Comparison of ENCODE assay signal across 1 cellular context in genomic region chr22:20979940-20980453, GRCh38.
A peak's percentile ranks its signal among the peaks of the same experiment; 100 is the strongest.
TF ChIP-seq lines count a peak whose summit lies in the region.

No MANE protein-coding gene starts in this region.

TF ChIP-seq in K562, 482 proteins besides CTCF, POLR2A, EP300 and RAD21 (continues in another document):
- TF ChIP-seq TSC22D4 (tag; IDR thresholded peaks at IDR 0.05), result peak; percentile 57; the same call in 1 of the 2 replicates
- no peak for TF ChIP-seq ESRRB (CRISPR knock-in tag; IDR thresholded peaks at IDR 0.05; ENCODE audit: borderline replicate concordance)
- TF ChIP-seq ZNF318 (IDR thresholded peaks at IDR 0.05; ENCODE audit: borderline replicate concordance in 1 of 2, low read depth in 1 of 2), result no peak
- TF ChIP-seq NFIC (IDR thresholded peaks at IDR 0.05), result no peak
- no peak for TF ChIP-seq TCF7L2 (IDR thresholded peaks at IDR 0.05; ENCODE audit: low read depth, low read length)
- TF ChIP-seq FIP1L1 (IDR thresholded peaks at IDR 0.05; ENCODE audit: low read depth, low read length, poor library complexity, severe bottlenecking), result no peak
- TF ChIP-seq TFAM (CRISPR knock-in tag; conservative IDR thresholded peaks at IDR 0.05), result no peak
- TF ChIP-seq L3MBTL2 (IDR thresholded peaks at IDR 0.05), result no peak
- no peak for TF ChIP-seq SNAPC5 (CRISPR knock-in tag; IDR thresholded peaks at IDR 0.05)
- no peak for TF ChIP-seq CXXC5 (CRISPR knock-in tag; IDR thresholded peaks at IDR 0.05)
- TF ChIP-seq RBFOX2 (IDR thresholded peaks at IDR 0.05; ENCODE audit: low read depth, low read length), result no peak
- TF ChIP-seq SMC3 (conservative IDR thresholded peaks at IDR 0.05; ENCODE audit: insufficient read depth, low read depth, low read length), result no peak
- TF ChIP-seq NELFE (IDR thresholded peaks at IDR 0.05; ENCODE audit: insufficient read depth, insufficient read length), result no peak
- no peak for TF ChIP-seq ZNF174 (CRISPR knock-in tag; IDR thresholded peaks at IDR 0.05)
- no peak for TF ChIP-seq ATF7 (IDR thresholded peaks at IDR 0.05)
- TF ChIP-seq AFF4 (CRISPR knock-in tag; IDR thresholded peaks at IDR 0.05), result no peak
- TF ChIP-seq TFAP4 (CRISPR knock-in tag; IDR thresholded peaks at IDR 0.05; ENCODE audit: borderline replicate concordance), result no peak
- TF ChIP-seq ZEB2 (IDR thresholded peaks at IDR 0.05), result no peak
- peak; percentile 47 for TF ChIP-seq SETDB1 (IDR thresholded peaks at IDR 0.05; ENCODE audit: low read length)
- no peak for TF ChIP-seq ZNF24 (IDR thresholded peaks at IDR 0.05)
- TF ChIP-seq HNRNPLL (IDR thresholded peaks at IDR 0.05; ENCODE audit: low read depth, low read length, poor library complexity, severe bottlenecking), result peak; percentile 10
- TF ChIP-seq MTA2 (IDR thresholded peaks at IDR 0.05; ENCODE audit: low read depth), result no peak
- TF ChIP-seq POLR2AphosphoS2 (IDR thresholded peaks at IDR 0.05; ENCODE audit: low read length), result no peak
- 0 out of 2 replicates have a peak, but pooled peaks have one; percentile 22 for TF ChIP-seq HMGXB4 (CRISPR knock-in tag; IDR thresholded peaks at IDR 0.05)
- no peak for TF ChIP-seq ZNF280B (CRISPR knock-in tag; IDR thresholded peaks at IDR 0.05)
- no peak for TF ChIP-seq VEZF1 (CRISPR knock-in tag; IDR thresholded peaks at IDR 0.05)
- TF ChIP-seq ZNF354B (CRISPR knock-in tag; IDR thresholded peaks at IDR 0.05), result no peak
- no peak for TF ChIP-seq BCL6 (CRISPR knock-in tag; IDR thresholded peaks at IDR 0.05)
- no peak for TF ChIP-seq RBM15 (IDR thresholded peaks at IDR 0.05; ENCODE audit: insufficient read depth, low read length)
- no peak for TF ChIP-seq ZNF445 (CRISPR knock-in tag; IDR thresholded peaks at IDR 0.05; ENCODE audit: low read depth)
- no peak for TF ChIP-seq TAF7 (tag; IDR thresholded peaks at IDR 0.05)
- no peak for TF ChIP-seq EWSR1 (IDR thresholded peaks at IDR 0.05; ENCODE audit: borderline replicate concordance, low read depth, partially characterized antibody)
- no peak for TF ChIP-seq LCOR (CRISPR knock-in tag; IDR thresholded peaks at IDR 0.05)
- no peak for TF ChIP-seq ETV1 (tag; conservative IDR thresholded peaks at IDR 0.05; ENCODE audit: low read depth)
- TF ChIP-seq ARID3B (CRISPR knock-in tag; IDR thresholded peaks at IDR 0.05; ENCODE audit: borderline replicate concordance), result 0 out of 2 replicates have a peak, but pooled peaks have one; percentile 12
- TF ChIP-seq GABPA (tag; conservative IDR thresholded peaks at IDR 0.05; ENCODE audit: low read depth), result no peak
- no peak for TF ChIP-seq THRA (IDR thresholded peaks at IDR 0.05)
- TF ChIP-seq MBD1 (CRISPR knock-in tag; IDR thresholded peaks at IDR 0.05), result no peak
- TF ChIP-seq ARID1B (IDR thresholded peaks at IDR 0.05), result no peak
